In genomic region chr2:233301248-233301647, GRCh38 we compare ENCODE assay signal across 28 cellular contexts. TPM values are rescaled to one million over a fixed set of nuclear protein-coding genes. Genes with fewer than 3 reads are reported as not detected.
DNase-seq lines count a peak whose midpoint lies in the region; ATAC-seq, FAIRE-seq and TF ChIP-seq lines count a peak whose summit lies in the region.
"Had no signal": no experiment of that assay in that cellular context is flagged by ENCODE, and none has a peak within 500 bp of the region (broad histone marks: within the 10 kb centered on the region; RNA-seq: fewer than 3 reads in every experiment).

No MANE protein-coding gene starts in this region.

- H3K36me3 Mint-ChIP-seq in T-helper 17 cell (ENCODE audit: low read depth): no peaks in the 10 kb centered on the region
- H3K36me3 Mint-ChIP-seq: CD4-positive, CD25-positive, alpha-beta regulatory T cell had no signal

- no peaks in the 10 kb centered on the region for H3K9me3 ChIP-seq in T-helper 17 cell (ENCODE audit: control insufficient read depth, low read length, poor library complexity, severe bottlenecking)
- no peaks in the 10 kb centered on the region for H3K9me3 ChIP-seq in K562 (replicated peaks; ENCODE audit: control insufficient read depth, insufficient read depth, low read depth, low read length)
- H3K9me3 ChIP-seq: BE2C, BLaER1 had no signal

- ATAC-seq in T-helper 17 cell (no peak), K562 (no peak)

- H3K79me2 ChIP-seq in K562 (ENCODE audit: control insufficient read depth, insufficient read depth, low read length): no peaks in the 10 kb centered on the region

- TF ChIP-seq RAD21 in K562 (CRISPR knock-in tag; conservative IDR thresholded peaks at IDR 0.05 in 1 of 2, IDR thresholded peaks at IDR 0.05 in 1 of 2): no peak

- no peak for TF ChIP-seq CTCF in K562 (IDR thresholded peaks at IDR 0.05 in 2 of 3, conservative IDR thresholded peaks at IDR 0.05 in 1 of 3; ENCODE audit: insufficient read depth in 2 of 3, low read depth in 1 of 3, low read length in 3 of 3)

- peak overlapping the region; percentile 9 for H3K27ac Mint-ChIP-seq in T-helper 17 cell
- H3K27ac Mint-ChIP-seq: CD14-positive monocyte; CD4-positive, alpha-beta memory T cell; CD4-positive, CD25-positive, alpha-beta regulatory T cell had no signal

- in situ Hi-C loops in K562 (cut with MboI): no loop called here

- H3K4me3 ChIP-seq in K562: no peak overlapping the region
- H3K4me3 ChIP-seq: BLaER1 had no signal

- peaks cover under 1% of the 10 kb centered on the region for H3K4me1 Mint-ChIP-seq in T-helper 17 cell
- H3K4me1 Mint-ChIP-seq: CD14-positive monocyte had no signal

- no peak overlapping the region for H2AFZ ChIP-seq in K562 (ENCODE audit: low read depth, low read length)

- no TSS peak for BruUV-seq in K562 (replicated peaks; lab: Mats Ljungman, UMichigan)

- no peak for TF ChIP-seq POLR2A in K562 (conservative IDR thresholded peaks at IDR 0.05)

- WGBS in K562 (ENCODE audit: insufficient coverage, low coverage, missing lambda C conversion rate): 19% methylated on average over 2 of the region's 2 CpGs

- H3K27ac ChIP-seq in K562 (ENCODE audit: extremely low read depth, low read depth, low read length): no peak overlapping the region
- H3K27ac ChIP-seq: 22Rv1, BLaER1 had no signal

- H4K20me1 ChIP-seq in K562 (replicated peaks; ENCODE audit: control insufficient read depth, insufficient read depth, low read length): no peaks in the 10 kb centered on the region
- H4K20me1 ChIP-seq: BLaER1 had no signal

- H3K4me1 ChIP-seq in K562 (replicated peaks in 1 of 2; ENCODE audit: control insufficient read depth in 2 of 2, insufficient read depth in 2 of 2, low read length in 2 of 2): no peaks in the 10 kb centered on the region
- H3K4me1 ChIP-seq: BE2C, BLaER1 had no signal

- H3K4me3 Mint-ChIP-seq in T-helper 17 cell: no peak overlapping the region
- H3K4me3 Mint-ChIP-seq: CD14-positive monocyte; CD4-positive, alpha-beta memory T cell; CD4-positive, CD25-positive, alpha-beta regulatory T cell; CD8-positive, alpha-beta memory T cell had no signal

- FAIRE-seq in A204.1 (lab: Jason Lieb, UNC) (peak; percentile 32), K562 (lab: Jason Lieb, UNC) (no peak)
- FAIRE-seq: GM12891, GM19239 had no signal

- 0 out of 3 replicates have a peak, but pooled peaks cover under 1% of the 10 kb centered on the region for H3K36me3 ChIP-seq in K562 (ENCODE audit: control insufficient read depth, insufficient read depth, low read length)
- H3K36me3 ChIP-seq: BE2C had no signal

- no peak overlapping the region for H3K9ac ChIP-seq in K562 (ENCODE audit: insufficient read depth in 1 of 2, low read depth in 2 of 2, low read length in 2 of 2)
- H3K9ac ChIP-seq: BLaER1 had no signal

- CTCF ChIA-PET in K562 (lab: Yijun Ruan, JAX; ENCODE audit: low intra/inter-chr PET ratio): no interaction called here

- intact Hi-C loops in K562 (cut with micrococcal nuclease): no loop called here

- no peaks in the 10 kb centered on the region for H3K27me3 Mint-ChIP-seq in T-helper 17 cell
- H3K27me3 Mint-ChIP-seq: CD4-positive, alpha-beta memory T cell; CD4-positive, CD25-positive, alpha-beta regulatory T cell; CD8-positive, alpha-beta memory T cell had no signal

- H3K27me3 ChIP-seq in K562 (ENCODE audit: control insufficient read depth in 2 of 2, insufficient read depth in 2 of 2, low read length in 2 of 2): no peaks in the 10 kb centered on the region
- H3K27me3 ChIP-seq: BE2C, BLaER1 had no signal

- H3K4me2 ChIP-seq in K562 (ENCODE audit: insufficient read depth, low read length): no peak overlapping the region
- H3K4me2 ChIP-seq: BLaER1 had no signal

- DNase-seq in T-helper 17 cell: no peak
- no peak for DNase-seq in K562 (ENCODE audit: extremely low read depth in 1 of 4, low spot score in 3 of 4)
- DNase-seq in NOMO-1 (lab: John Stamatoyannopoulos, UW; ENCODE audit: unreplicated experiment in 2 of 2): no peak
- no peak for DNase-seq in superior temporal gyrus (ENCODE audit: extremely low spot score)
- DNase-seq: ACHN; BE2C; C1 segment of cervical spinal cord; CD4-positive, alpha-beta memory T cell; CD4-positive, CD25-positive, alpha-beta regulatory T cell; CD8-positive, alpha-beta memory T cell; COR-L47; DMS 273 treated with DMSO at 0.1 percent for 48 hours; DMS153; DMS53; DMS79; DND-41; EL; GF-D8 had no signal

- TF ChIP-seq EP300 in K562 (IDR thresholded peaks at IDR 0.05; ENCODE audit: low read length): no peak

- H3K9me1 ChIP-seq in K562 (ENCODE audit: control insufficient read depth, insufficient read depth, low read length): no peaks in the 10 kb centered on the region

- POLR2A ChIA-PET in K562 (lab: Yijun Ruan, JAX): no interaction called here

RNA-seq across cellular contexts. Expression of gene SAG, which starts 6.4 kb away (rescaled TPM):
- under 1 TPM; 0.10 to 0.25 TPM for total RNA-seq in T-helper 17 cell
- total RNA-seq in K562 (2011; cell fraction: chromatin; rRNA removed; ENCODE audit: low replicate concordance): not detected in 2 replicates
- total RNA-seq in K562 (2011; cell fraction: nucleolus; rRNA removed): not detected in 2 replicates
- not detected in 2 replicates for total RNA-seq in K562 (2011; cell fraction: nucleoplasm; rRNA removed)
- total RNA-seq in K562 (2014; rRNA removed): not detected in 2 replicates
- not detected in 2 replicates for total RNA-seq in K562 (2014; rRNA removed; fragmentation: Illumina TruSeq; extraction: Trizol)
- total RNA-seq in K562 (2015; rRNA removed; fragmentation: Illumina TruSeq; extraction: Trizol): 0.04 TPM in 1 of 2 replicates, not detected in the other
- total RNA-seq in K562 (2021): 0.64 TPM in 1 of 2 replicates, not detected in the other
- not detected in 2 replicates for polyA plus RNA-seq in K562 (2011; rRNA removed)
- polyA plus RNA-seq in K562 (2011; cell fraction: cytosol; rRNA removed): not detected in 2 replicates
- polyA plus RNA-seq in K562 (2011; cell fraction: nucleus; rRNA removed): not detected in 2 replicates
- polyA plus RNA-seq in K562 (2012): 0.03 TPM in 1 of 2 replicates, not detected in the other
- not detected in 2 replicates for polyA plus RNA-seq in K562 (2014; fragmentation: Illumina TruSeq; extraction: Trizol)
- polyA plus RNA-seq in K562 (2014; fragmentation: Nextera tagmentation; extraction: Ambion mirVana): under 1 TPM; 0.06 to 0.56 TPM
- polyA plus RNA-seq in K562 (2014; rRNA removed): not detected in 2 replicates
- polyA minus RNA-seq in K562 (2011; rRNA and poly(A)+ RNA removed): not detected in 2 replicates
- not detected in 2 replicates for polyA minus RNA-seq in K562 (2011; cell fraction: cytosol; rRNA and poly(A)+ RNA removed)
- 0.11 TPM in 1 of 2 replicates, not detected in the other for polyA minus RNA-seq in K562 (2011; cell fraction: nucleus; rRNA and poly(A)+ RNA removed)
- total RNA-seq: A172; CD8-positive, alpha-beta memory T cell; Daoy; G401 had no signal
- polyA plus RNA-seq: AG04450; CD4-positive, alpha-beta memory T cell; CD4-positive, CD25-positive, alpha-beta regulatory T cell; CD8-positive, alpha-beta memory T cell had no signal

RNA-seq across cellular contexts. Expression of gene ATG16L1, which starts 49.8 kb away (rescaled TPM):
- total RNA-seq in T-helper 17 cell: 100 to 1,000 TPM in 1 of 2 donors, 10 to 100 TPM in 1; 87.3 to 115 TPM
- 70.8 and 90.9 TPM in 2 replicates for total RNA-seq in K562 (2011; cell fraction: chromatin; rRNA removed; ENCODE audit: low replicate concordance)
- total RNA-seq in K562 (2011; cell fraction: nucleolus; rRNA removed): 37.9 and 38.0 TPM in 2 replicates
- 41.7 and 49.2 TPM in 2 replicates for total RNA-seq in K562 (2011; cell fraction: nucleoplasm; rRNA removed)
- 21.2 and 26.9 TPM in 2 replicates for total RNA-seq in K562 (2014; rRNA removed)
- 15.3 and 16.4 TPM in 2 replicates for total RNA-seq in K562 (2014; rRNA removed; fragmentation: Illumina TruSeq; extraction: Trizol)
- 17.2 and 18.8 TPM in 2 replicates for total RNA-seq in K562 (2015; rRNA removed; fragmentation: Illumina TruSeq; extraction: Trizol)
- 18.8 and 21.1 TPM in 2 replicates for total RNA-seq in K562 (2021)
- polyA plus RNA-seq in K562 (2011; rRNA removed): 20.7 and 21.2 TPM in 2 replicates
- polyA plus RNA-seq in K562 (2011; cell fraction: cytosol; rRNA removed): 11.5 and 12.7 TPM in 2 replicates
- polyA plus RNA-seq in K562 (2011; cell fraction: nucleus; rRNA removed): 72.0 and 76.5 TPM in 2 replicates
- polyA plus RNA-seq in K562 (2012): 8.2 and 8.9 TPM in 2 replicates
- polyA plus RNA-seq in K562 (2014; fragmentation: Illumina TruSeq; extraction: Trizol): 11.6 and 13.0 TPM in 2 replicates
- 1 to 10 TPM; 6.4 to 7.0 TPM for polyA plus RNA-seq in K562 (2014; fragmentation: Nextera tagmentation; extraction: Ambion mirVana)
- 17.2 and 21.3 TPM in 2 replicates for polyA plus RNA-seq in K562 (2014; rRNA removed)
- 34.9 and 41.6 TPM in 2 replicates for polyA minus RNA-seq in K562 (2011; rRNA and poly(A)+ RNA removed)
- 8.5 and 8.8 TPM in 2 replicates for polyA minus RNA-seq in K562 (2011; cell fraction: cytosol; rRNA and poly(A)+ RNA removed)
- polyA minus RNA-seq in K562 (2011; cell fraction: nucleus; rRNA and poly(A)+ RNA removed): 37.4 and 52.9 TPM in 2 replicates

RNA-seq across cellular contexts. Expression of gene DGKD, which starts 53.0 kb away (rescaled TPM):
- total RNA-seq in T-helper 17 cell: 100 to 1,000 TPM; 148 to 170 TPM
- 163 and 241 TPM in 2 replicates for total RNA-seq in K562 (2011; cell fraction: chromatin; rRNA removed; ENCODE audit: low replicate concordance)
- total RNA-seq in K562 (2011; cell fraction: nucleolus; rRNA removed): 70.9 and 79.1 TPM in 2 replicates
- total RNA-seq in K562 (2011; cell fraction: nucleoplasm; rRNA removed): 80.4 and 94.8 TPM in 2 replicates
- 7.9 and 11.1 TPM in 2 replicates for total RNA-seq in K562 (2014; rRNA removed)
- total RNA-seq in K562 (2014; rRNA removed; fragmentation: Illumina TruSeq; extraction: Trizol): 10.6 and 13.4 TPM in 2 replicates
- total RNA-seq in K562 (2015; rRNA removed; fragmentation: Illumina TruSeq; extraction: Trizol): 9.4 and 9.5 TPM in 2 replicates
- 22.8 and 29.5 TPM in 2 replicates for total RNA-seq in K562 (2021)
- polyA plus RNA-seq in K562 (2011; rRNA removed): 18.5 and 21.9 TPM in 2 replicates
- polyA plus RNA-seq in K562 (2011; cell fraction: cytosol; rRNA removed): 8.9 and 9.0 TPM in 2 replicates
- 107 and 120 TPM in 2 replicates for polyA plus RNA-seq in K562 (2011; cell fraction: nucleus; rRNA removed)
- 16.7 and 18.9 TPM in 2 replicates for polyA plus RNA-seq in K562 (2012)
- polyA plus RNA-seq in K562 (2014; fragmentation: Illumina TruSeq; extraction: Trizol): 13.8 and 15.4 TPM in 2 replicates
- under 1 TPM; 0.52 to 0.66 TPM for polyA plus RNA-seq in K562 (2014; fragmentation: Nextera tagmentation; extraction: Ambion mirVana)
- polyA plus RNA-seq in K562 (2014; rRNA removed): 18.2 and 18.6 TPM in 2 replicates
- polyA minus RNA-seq in K562 (2011; rRNA and poly(A)+ RNA removed): 26.1 and 43.5 TPM in 2 replicates
- polyA minus RNA-seq in K562 (2011; cell fraction: cytosol; rRNA and poly(A)+ RNA removed): 10.3 and 13.8 TPM in 2 replicates
- 19.5 and 27.5 TPM in 2 replicates for polyA minus RNA-seq in K562 (2011; cell fraction: nucleus; rRNA and poly(A)+ RNA removed)
